9 cellular contexts compared by ENCODE assay signal in genomic region chr9:131609116-131609830, GRCh38.
DNase-seq lines count a peak whose midpoint lies in the region; ATAC-seq and TF ChIP-seq lines count a peak whose summit lies in the region.
"Had no signal": no experiment of that assay in that cellular context is flagged by ENCODE, and none has a peak within 500 bp of the region (broad histone marks: within the 10 kb centered on the region; RNA-seq: fewer than 3 reads in every experiment).

No MANE protein-coding gene starts in this region.

- no peak for TF ChIP-seq CTCF in AG04450 (IDR thresholded peaks at IDR 0.05; ENCODE audit: low read depth, low read length)
- TF ChIP-seq CTCF in PC-3 (conservative IDR thresholded peaks at IDR 0.05; ENCODE audit: low read depth, low read length) = no peak

- no peaks in the 10 kb centered on the region for H3K9me3 Mint-ChIP-seq in stimulated activated naive CD8-positive, alpha-beta T cell treated with anti-CD3 and anti-CD28 coated beads, Interleukin-15, amount 100 ng/mL, for 72 hours

- CTCF ChIA-PET in AG04450 (lab: Charles Lee) (interaction anchor here (1.2 to 1.8 kb wide), 3 partner anchors 69 to 660 kb away, joined by 3 to 8 read pairs (median 5); no protein-coding TSS in a partner anchor), PC-3 (lab: Charles Lee) (no interaction called here)

- POLR2A ChIA-PET in AG04450 (lab: Yijun Ruan, JAX) (interaction anchor here (1.0 to 2.6 kb wide), 5 partner anchors 18 to 68 kb away, joined by 3 to 15 read pairs (median 6); no protein-coding TSS in a partner anchor), PC-3 (lab: Charles Lee; ENCODE audit: unreplicated experiment) (no interaction called here)

- H3K9ac ChIP-seq in PC-3 (ENCODE audit: low read length) (no peak overlapping the region), muscle layer of colon (ENCODE audit: low read length) (peak overlapping the region; percentile 51)

- no peak overlapping the region for H2AFZ ChIP-seq in PC-3 (ENCODE audit: low read length)

- H3K27me3 ChIP-seq in AG04450 (ENCODE audit: control insufficient read depth, insufficient read depth, low read length) (no peaks in the 10 kb centered on the region), PC-3 (ENCODE audit: low read length) (no peaks in the 10 kb centered on the region), muscle layer of colon (ENCODE audit: control insufficient read depth in 1 of 2, insufficient read depth in 2 of 2, low read length in 2 of 2) (no peaks in the 10 kb centered on the region)

- no peak overlapping the region for H3K4me3 Mint-ChIP-seq in stimulated activated naive CD8-positive, alpha-beta T cell treated with anti-CD3 and anti-CD28 coated beads, Interleukin-15, amount 100 ng/mL, for 72 hours

- H4K20me1 ChIP-seq in PC-3 (ENCODE audit: low read length) = no peaks in the 10 kb centered on the region

- H3K9me2 ChIP-seq in PC-3 (replicated peaks; ENCODE audit: low read length) = no peaks in the 10 kb centered on the region

- peak overlapping the region; percentile 68; the same call in 1 of the 2 replicates for H3K4me2 ChIP-seq in PC-3 (ENCODE audit: low read length)

- H3K4me1 Mint-ChIP-seq in stimulated activated naive CD8-positive, alpha-beta T cell treated with anti-CD3 and anti-CD28 coated beads, Interleukin-15, amount 100 ng/mL, for 72 hours = no peaks in the 10 kb centered on the region

- H3K36me3 ChIP-seq in PC-3 (ENCODE audit: low read depth, low read length) (no peaks in the 10 kb centered on the region), muscle layer of colon (ENCODE audit: insufficient read depth, low read length) (peaks cover 16% of the 10 kb centered on the region)

- H3K27ac ChIP-seq in AG04450 (ENCODE audit: low read depth, low read length) = peak overlapping the region; percentile 97
- 0 out of 2 replicates have a peak overlapping the region, but pooled peaks have one; percentile 12 for H3K27ac ChIP-seq in PC-3 (ENCODE audit: low read length)
- H3K27ac ChIP-seq in muscle layer of colon (ENCODE audit: low read depth, low read length) = peak overlapping the region; percentile 86

- H3K79me2 ChIP-seq in PC-3 (ENCODE audit: low read length) = no peaks in the 10 kb centered on the region

- H3K9me3 ChIP-seq in AG04450 (ENCODE audit: control insufficient read depth, insufficient read depth, low read length) = peaks cover 2% of the 10 kb centered on the region; the same call in 1 of the 2 replicates
- H3K9me3 ChIP-seq in PC-3 (ENCODE audit: low read length) = no peaks in the 10 kb centered on the region
- no peaks in the 10 kb centered on the region for H3K9me3 ChIP-seq in muscle layer of colon (ENCODE audit: low read length)

- DNase-seq in AG04450 (ENCODE audit: low read depth, low spot score) (no peak), PC-3 (no peak), epidermal melanocyte (ENCODE audit: insufficient read length, low spot score) (peak; percentile 81), ureter (ENCODE audit: low spot score) (no peak)
- DNase-seq in stimulated activated naive CD8-positive, alpha-beta T cell treated with anti-CD3 and anti-CD28 coated beads, Interleukin-15, amount 100 ng/mL, for 72 hours = no peak
- DNase-seq: GDM1 had no signal

- intact Hi-C loops in PC-3 (cut with micrococcal nuclease) = loop anchor here (5.0 kb wide), 1 partner anchor 128 kb away; no protein-coding TSS in a partner anchor

- peak overlapping the region; percentile 33 for H3K4me3 ChIP-seq in AG04450 (ENCODE audit: low read depth, low read length)
- no peak overlapping the region for H3K4me3 ChIP-seq in PC-3 (ENCODE audit: low read length)
- H3K4me3 ChIP-seq in muscle layer of colon (ENCODE audit: low read depth in 1 of 2, low read length in 2 of 2) = peak overlapping the region in 1 of 2 donors; percentile 36

- H3F3A ChIP-seq in PC-3 (ENCODE audit: low read length, unreplicated experiment) = no peaks in the 10 kb centered on the region

- H3K4me1 ChIP-seq in PC-3 (ENCODE audit: insufficient read depth, low read length) (peaks cover 16% of the 10 kb centered on the region), muscle layer of colon (ENCODE audit: insufficient read depth, low read length) (peaks cover 42% of the 10 kb centered on the region)

- ATAC-seq in PC-3 (peak; percentile 34), GM18520 (IDR thresholded peaks at IDR 0.05; ENCODE audit: unreplicated experiment) (no peak), GM18517 (IDR thresholded peaks at IDR 0.05; ENCODE audit: unreplicated experiment) (no peak)
- no peak for ATAC-seq in stimulated activated naive CD8-positive, alpha-beta T cell treated with anti-CD3 and anti-CD28 coated beads, Interleukin-15, amount 100 ng/mL, for 72 hours

- H3K27me3 Mint-ChIP-seq in stimulated activated naive CD8-positive, alpha-beta T cell treated with anti-CD3 and anti-CD28 coated beads, Interleukin-15, amount 100 ng/mL, for 72 hours = no peaks in the 10 kb centered on the region

- BruUV-seq in PC-3 (replicated peaks; lab: Mats Ljungman, UMichigan) = no TSS peak

- H3K27ac Mint-ChIP-seq in stimulated activated naive CD8-positive, alpha-beta T cell treated with anti-CD3 and anti-CD28 coated beads, Interleukin-15, amount 100 ng/mL, for 72 hours = no peak overlapping the region

Comparison
In these comparisons a context has a peak if more than half of its experiments do, and no peak if none do; other contexts are left out.
1. H3K27ac ChIP-seq: peak in every context shown above with its lines; median percentile 97 in AG04450; 86 in muscle layer of colon; 12 in PC-3.